In the genomic region with DNA sequence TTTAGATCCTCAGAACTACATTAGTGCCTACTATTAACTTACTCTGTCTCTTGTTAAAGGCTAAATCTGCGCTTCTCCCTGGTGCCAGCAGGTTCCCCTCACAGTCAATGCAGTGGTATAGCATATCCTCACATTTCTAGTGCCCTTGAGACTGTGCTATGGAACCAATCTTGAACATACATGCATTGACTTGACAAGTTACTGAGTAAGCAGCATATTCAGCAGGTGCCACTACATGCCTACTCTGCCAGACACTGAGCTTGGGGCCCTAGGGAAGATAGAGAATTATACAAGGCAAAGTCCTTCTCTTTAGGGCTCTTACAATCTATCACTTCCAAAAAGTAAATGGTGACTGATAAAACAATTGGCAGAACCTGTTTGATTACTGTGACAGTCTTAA, we compare ENCODE assay signal across 8 cellular contexts. TPM values are rescaled to one million over a fixed set of nuclear protein-coding genes. Genes with fewer than 3 reads are reported as not detected.
DNase-seq lines count a peak whose midpoint lies in the region; ATAC-seq and TF ChIP-seq lines count a peak whose summit lies in the region.

No MANE protein-coding gene starts in this region.

- H3K27me3 ChIP-seq in cardiac muscle cell (peaks cover 13% of the 10 kb centered on the region), transverse colon (no peaks in the 10 kb centered on the region)

- H3K36me3 Mint-ChIP-seq in T-helper 17 cell (ENCODE audit: low read depth) = peaks cover 4% of the 10 kb centered on the region

- in situ Hi-C loops in transverse colon (cut with MboI; ENCODE audit: low pct_ligation_motif_present in 1 of 4, low pct_unique_long_range_greater_than_20kb in 1 of 4, low sequenced_read_pairs in 3 of 4) = no loop called here

- peaks cover 8% of the 10 kb centered on the region for H3K4me1 ChIP-seq in cardiac muscle cell (ENCODE audit: low read depth)
- peaks cover 8 to 79% (median 54%) of the 10 kb centered on the region in 4 donors for H3K4me1 ChIP-seq in transverse colon

- TF ChIP-seq POLR2A in transverse colon (IDR thresholded peaks at IDR 0.05) = peak; percentile 70

- H3K27ac ChIP-seq in cardiac muscle cell (no peak overlapping the region), transverse colon (peak overlapping the region; percentile 2 to 97 (median 96))

- TF ChIP-seq EP300 in transverse colon (IDR thresholded peaks at IDR 0.05; ENCODE audit: low read depth) = no peak

- H3K27me3 Mint-ChIP-seq in T-helper 17 cell = no peaks in the 10 kb centered on the region

- 64% methylated on average over 1 of the region's 1 CpG; no CpG with 5 or more reads in 1 of the 2 donors for WGBS in transverse colon (ENCODE audit: low coverage in 1 of 2), 2 donors

- H3K36me3 ChIP-seq in cardiac muscle cell = no peaks in the 10 kb centered on the region
- H3K36me3 ChIP-seq in transverse colon = no peaks in the 10 kb centered on the region

- H3K9me3 ChIP-seq in cardiac muscle cell (ENCODE audit: low read depth) (no peaks in the 10 kb centered on the region), T-helper 17 cell (ENCODE audit: control insufficient read depth, low read length, poor library complexity, severe bottlenecking) (no peaks in the 10 kb centered on the region), transverse colon (no peaks in the 10 kb centered on the region)

- no peak overlapping the region for H3K27ac Mint-ChIP-seq in T-helper 17 cell

- H3K4me3 ChIP-seq in cardiac muscle cell (peak overlapping the region; percentile 5), fibroblast of mammary gland (ENCODE audit: control insufficient read depth, low read depth, low read length) (peak overlapping the region; percentile 57), transverse colon (peak overlapping the region in 3 of 4 donors; percentile 75 to 87 (median 78))

- intact Hi-C loops in left ventricle myocardium superior (cut with micrococcal nuclease) = no loop called here
- intact Hi-C loops in transverse colon (cut with DNase I; ENCODE audit: low total_unique reads) = no loop called here

- peaks cover 29% of the 10 kb centered on the region for H3K4me1 Mint-ChIP-seq in T-helper 17 cell

- ATAC-seq in left ventricle myocardium superior (no peak), T-helper 17 cell (no peak), HG02981 (IDR thresholded peaks at IDR 0.05; ENCODE audit: unreplicated experiment) (no peak), HG02642 (IDR thresholded peaks at IDR 0.05; ENCODE audit: poor library complexity, unreplicated experiment) (no peak)

- TF ChIP-seq CTCF in cardiac muscle cell (IDR thresholded peaks at IDR 0.05; ENCODE audit: low read depth, low read length) = no peak
- no peak for TF ChIP-seq CTCF in fibroblast of mammary gland (conservative IDR thresholded peaks at IDR 0.05; ENCODE audit: control insufficient read depth, insufficient read depth, low read depth, low read length)
- no peak for TF ChIP-seq CTCF in transverse colon (IDR thresholded peaks at IDR 0.05)

- DNase-seq in cardiac muscle cell (ENCODE audit: low read depth in 1 of 2, low spot score in 1 of 2) (peak in 1 of 2 donors; percentile 18), left ventricle myocardium superior (no peak), T-helper 17 cell (no peak), fibroblast of mammary gland (ENCODE audit: low read depth) (no peak), transverse colon (peak; percentile 73), germinal center (ENCODE audit: low spot score) (no peak)

- peak overlapping the region; percentile 53 for H3K4me3 Mint-ChIP-seq in T-helper 17 cell

RNA-seq across cellular contexts. Expression of a gene that starts 3.2 kb away (rescaled TPM):
- 4.3 and 5.0 TPM in 2 replicates for total RNA-seq in cardiac muscle cell
- polyA plus RNA-seq in cardiac muscle cell = 2.3 and 4.3 TPM in 2 replicates
- total RNA-seq in left ventricle myocardium superior = 1.4 TPM
- 1 to 10 TPM; 3.6 to 5.2 TPM for total RNA-seq in T-helper 17 cell
- total RNA-seq in transverse colon = 10 to 100 TPM; 14.9 to 39.0 (median 22.4) TPM

RNA-seq across cellular contexts. Expression of a gene that starts 20.3 kb away (rescaled TPM):
- total RNA-seq in cardiac muscle cell (1.7 and 1.8 TPM in 2 replicates), left ventricle myocardium superior (0.92 TPM), T-helper 17 cell (1 to 10 TPM; 1.3 to 1.6 TPM), transverse colon (10 to 100 TPM in 1 of 4 donors, 1 to 10 TPM in 3; 6.7 to 17.9 (median 8.9) TPM)
- 0.18 and 2.3 TPM in 2 replicates for polyA plus RNA-seq in cardiac muscle cell

RNA-seq across cellular contexts. Expression of a gene that starts 34.6 kb away (rescaled TPM):
- total RNA-seq in cardiac muscle cell (not detected in 2 replicates), left ventricle myocardium superior (not detected), T-helper 17 cell (not detected), transverse colon (not detected)
- not detected in 2 replicates for polyA plus RNA-seq in cardiac muscle cell

RNA-seq across cellular contexts. Expression of a gene that starts 53.1 kb away (rescaled TPM):
- 10.4 and 12.3 TPM in 2 replicates for total RNA-seq in cardiac muscle cell
- polyA plus RNA-seq in cardiac muscle cell = 12.3 and 17.2 TPM in 2 replicates
- 6.0 TPM for total RNA-seq in left ventricle myocardium superior
- total RNA-seq in T-helper 17 cell = 10 to 100 TPM; 27.4 to 38.1 TPM
- total RNA-seq in transverse colon = 10 to 100 TPM; 24.4 to 43.6 (median 33.2) TPM

RNA-seq across cellular contexts. Expression of a gene that starts 53.2 kb away (rescaled TPM):
- total RNA-seq in cardiac muscle cell (11.4 and 15.1 TPM in 2 replicates), left ventricle myocardium superior (7.4 TPM), T-helper 17 cell (10 to 100 TPM; 21.5 to 22.6 TPM), transverse colon (10 to 100 TPM in 2 of 4 donors, 1 to 10 TPM in 2; 5.6 to 17.0 (median 9.9) TPM)
- polyA plus RNA-seq in cardiac muscle cell = 7.0 and 7.9 TPM in 2 replicates

Comparison
In these comparisons a context has a peak if more than half of its experiments do, and no peak if none do; other contexts are left out.
1. H3K4me3 ChIP-seq: peak in every context shown above with its lines; median percentile 78 in transverse colon; 57 in fibroblast of mammary gland; 5 in cardiac muscle cell.